Comparison of ENCODE assay signal across 32 cellular contexts in the genomic region with DNA sequence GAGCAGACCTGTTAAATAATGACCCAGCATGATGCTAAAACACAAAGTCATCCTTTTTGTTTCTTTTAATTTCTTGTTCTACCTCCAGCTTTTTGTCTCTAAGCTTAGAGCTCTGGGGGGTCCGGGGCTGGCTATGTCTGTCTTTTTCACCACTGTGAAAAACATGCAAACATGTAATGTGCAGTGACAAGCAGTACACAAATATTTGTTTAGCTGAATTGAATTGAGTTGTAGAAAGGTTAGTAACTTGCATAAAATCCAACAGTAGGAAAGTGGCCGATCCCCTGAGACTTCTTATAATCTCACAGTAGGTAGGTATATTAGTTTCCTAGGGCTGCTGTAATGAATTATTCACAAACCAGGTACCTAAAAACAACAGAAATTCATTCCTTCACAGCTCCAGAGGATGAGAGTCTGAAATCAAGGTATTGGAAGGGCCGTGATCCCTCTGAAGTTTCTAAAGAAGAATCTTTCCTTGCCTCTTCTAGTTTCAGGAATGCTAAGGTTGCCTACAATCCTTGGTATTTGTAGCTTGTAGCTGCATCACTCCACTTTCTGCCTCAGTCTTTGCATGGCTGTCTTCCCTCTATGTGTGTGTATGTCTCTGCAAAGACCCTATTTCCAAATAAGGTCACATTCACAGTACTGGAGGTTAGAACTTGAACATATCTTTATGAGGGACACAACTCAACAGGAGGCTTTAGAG. TPM values are rescaled to one million over a fixed set of nuclear protein-coding genes. Genes with fewer than 3 reads are reported as not detected.
"Had no signal": no experiment of that assay in that cellular context is flagged by ENCODE, and none has a peak within 500 bp of the region (broad histone marks: within the 10 kb centered on the region; RNA-seq: fewer than 3 reads in every experiment).

No MANE protein-coding gene starts in this region.

- H3K4me1 ChIP-seq: esophagus muscularis mucosa, foreskin keratinocyte, heart right ventricle, parathyroid adenoma, right atrium auricular region, spleen, testis had no signal

- DNase-seq: dermis blood vessel endothelial cell; effector memory CD4-positive, alpha-beta T cell; foreskin keratinocyte; glutamatergic neuron; heart right ventricle; hippocampal formation; mucosa of descending colon; naive B cell; spleen; stimulated activated CD4-positive, alpha-beta T cell treated with anti-CD3 and anti-CD28 coated beads, Interleukin-4, amount 100 ng/mL, for 4 hours; stimulated activated naive CD8-positive, alpha-beta T cell treated with anti-CD3 and anti-CD28 coated beads, Interleukin-15, Interleukin-2, amounts not matched to agents 100 U/mL and 50 U/mL, for 24 hours; substantia nigra; testis; tibial artery had no signal

- H3K36me3 ChIP-seq: esophagus muscularis mucosa, gastroesophageal sphincter, heart right ventricle, right atrium auricular region, spleen, tibial artery had no signal

- H2AFZ ChIP-seq: parathyroid adenoma had no signal

- H3K27me3 ChIP-seq: esophagus muscularis mucosa, right atrium auricular region, testis had no signal

- H3K27ac ChIP-seq: coronary artery, esophagus muscularis mucosa, foreskin keratinocyte, gastroesophageal sphincter, heart right ventricle, parathyroid adenoma, right atrium auricular region, skin epidermis, spleen, testis, tibial artery had no signal

- H3K9ac ChIP-seq: parathyroid adenoma had no signal

- H3K36me3 Mint-ChIP-seq: memory B cell; mesothelial cell of epicardium; naive B cell; natural killer cell treated with Interleukin-12 subunit alpha and Interleukin-12 subunit beta and Interleukin-15 and Interleukin-18, amount 100 ng/mL, for 72 hours; stimulated activated memory B cell treated with anti-CD40 and anti-IgM and Interleukin-4, amounts not matched to agents 10 μg/mL and 1 μg/mL and 100 μg/mL, for 72 hours; type B pancreatic cell had no signal

- H3K4me3 Mint-ChIP-seq: memory B cell; mesothelial cell of epicardium; naive B cell; natural killer cell treated with Interleukin-12 subunit alpha and Interleukin-12 subunit beta and Interleukin-15 and Interleukin-18, amount 100 ng/mL, for 72 hours; neural crest cell; stimulated activated memory B cell treated with anti-CD40 and anti-IgM and Interleukin-4, amounts not matched to agents 10 μg/mL and 1 μg/mL and 100 μg/mL, for 72 hours; type B pancreatic cell had no signal

- H3K4me3 ChIP-seq: coronary artery, esophagus muscularis mucosa, gastroesophageal sphincter, heart right ventricle, lung, mucosa of descending colon, right atrium auricular region, skin epidermis, spleen, testis, tibial artery had no signal

- H3K9me3 Mint-ChIP-seq: memory B cell; naive B cell; natural killer cell treated with Interleukin-12 subunit alpha and Interleukin-12 subunit beta and Interleukin-15 and Interleukin-18, amount 100 ng/mL, for 72 hours; neural crest cell; stimulated activated memory B cell treated with anti-CD40 and anti-IgM and Interleukin-4, amounts not matched to agents 10 μg/mL and 1 μg/mL and 100 μg/mL, for 72 hours; type B pancreatic cell had no signal

- H3K27ac Mint-ChIP-seq: memory B cell; mesothelial cell of epicardium; naive B cell; natural killer cell treated with Interleukin-12 subunit alpha and Interleukin-12 subunit beta and Interleukin-15 and Interleukin-18, amount 100 ng/mL, for 72 hours; progenitor cell of endocrine pancreas; stimulated activated memory B cell treated with anti-CD40 and anti-IgM and Interleukin-4, amounts not matched to agents 10 μg/mL and 1 μg/mL and 100 μg/mL, for 72 hours; type B pancreatic cell had no signal

- H3K27me3 Mint-ChIP-seq: progenitor cell of endocrine pancreas had no signal

- H3K4me1 Mint-ChIP-seq: memory B cell; naive B cell; neural crest cell; stimulated activated memory B cell treated with anti-CD40 and anti-IgM and Interleukin-4, amounts not matched to agents 10 μg/mL and 1 μg/mL and 100 μg/mL, for 72 hours had no signal

- ATAC-seq: foreskin keratinocyte; gastroesophageal sphincter; heart right ventricle; mucosa of descending colon; natural killer cell treated with Interleukin-12 subunit alpha and Interleukin-12 subunit beta and Interleukin-15 and Interleukin-18, amount 100 ng/mL, for 72 hours; stimulated activated memory B cell treated with anti-CD40 and anti-IgM and Interleukin-4, amounts not matched to agents 10 μg/mL and 1 μg/mL and 100 μg/mL, for 72 hours; stimulated activated naive CD8-positive, alpha-beta T cell treated with anti-CD3 and anti-CD28 coated beads, Interleukin-15, Interleukin-2, amounts not matched to agents 100 U/mL and 50 U/mL, for 24 hours had no signal

RNA-seq across cellular contexts. Expression of a gene that starts 32.7 kb away (rescaled TPM):
- total RNA-seq: dermis blood vessel endothelial cell; endothelial cell of umbilical vein; epithelial cell of proximal tubule; esophagus muscularis mucosa; fibroblast of lung; gastroesophageal sphincter; heart right ventricle; lung; mesothelial cell of epicardium; natural killer cell treated with Interleukin-12 subunit alpha and Interleukin-12 subunit beta and Interleukin-15 and Interleukin-18, amount 100 ng/mL, for 72 hours; neural crest cell; osteoblast; right atrium auricular region had no signal
- polyA plus RNA-seq: endothelial cell of umbilical vein, fibroblast of lung, heart right ventricle had no signal
